Comparison of ENCODE assay signal across 8 cellular contexts in the genomic region with DNA sequence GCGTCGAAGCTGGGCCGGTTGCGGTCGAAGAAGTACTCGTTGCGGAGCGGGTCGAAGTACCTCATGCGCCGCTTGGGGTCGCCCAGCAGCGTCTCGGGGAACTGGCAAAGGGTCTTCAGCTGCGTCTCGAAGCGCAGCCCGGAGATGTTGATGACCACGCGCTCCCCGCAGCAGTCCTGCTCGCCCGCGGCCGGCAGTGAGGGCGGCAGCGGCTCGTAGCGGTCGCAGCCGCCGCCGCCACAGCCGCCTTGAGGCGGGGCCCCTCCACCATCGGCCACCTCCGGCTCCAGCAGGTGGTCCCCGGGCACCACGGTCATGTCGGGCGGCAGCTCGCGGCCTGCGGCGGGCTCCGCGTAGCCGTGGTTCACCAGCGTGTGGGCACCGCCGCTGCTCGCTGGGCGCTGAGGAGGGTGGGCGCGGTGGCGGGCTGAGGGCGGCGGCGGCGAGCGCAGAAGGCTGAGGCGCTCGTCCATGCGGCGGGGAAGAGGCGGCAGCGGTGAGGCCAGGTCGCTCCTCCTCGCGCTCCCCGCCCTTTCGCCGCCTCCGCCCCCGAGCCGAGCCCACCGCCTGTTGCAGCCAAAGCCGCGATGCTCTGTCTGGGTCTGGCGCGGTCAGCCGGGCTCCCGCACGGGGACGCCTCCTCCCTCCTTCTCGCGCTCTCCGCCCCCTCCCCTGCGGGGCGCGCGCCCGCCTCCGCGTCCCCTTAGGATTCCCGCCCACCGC. TPM values are rescaled to one million over a fixed set of nuclear protein-coding genes. Genes with fewer than 3 reads are reported as not detected.
A peak's percentile ranks its signal among the peaks of the same experiment; 100 is the strongest.
DNase-seq lines count a peak whose midpoint lies in the region; ATAC-seq and TF ChIP-seq lines count a peak whose summit lies in the region.

A gene (minus strand): TSS at position 604 of the 723 bp plus-strand sequence. CDS start 131 bp downstream, at position 473.

- no peaks in the 10 kb centered on the region for H3K4me1 ChIP-seq in endodermal cell (ENCODE audit: control insufficient read depth, insufficient read depth, low read length)

- ATAC-seq in activated CD8-positive, alpha-beta T cell treated with anti-CD3 and anti-CD28 coated beads for 36 hours = peak; percentile 28
- ATAC-seq in stimulated activated naive CD8-positive, alpha-beta T cell treated with anti-CD3 and anti-CD28 coated beads, Interleukin-15, amount 100 ng/mL, for 72 hours = peak; percentile 51
- ATAC-seq in HG03139 (IDR thresholded peaks at IDR 0.05; ENCODE audit: unreplicated experiment) = no peak

- DNase-seq in NCI-H1105 (lab: John Stamatoyannopoulos, UW) (peak; percentile 54), endodermal cell (peak; percentile 92), NCI-H2029 (lab: John Stamatoyannopoulos, UW) (no peak)
- peak; percentile 74 for DNase-seq in activated CD8-positive, alpha-beta T cell treated with anti-CD3 and anti-CD28 coated beads for 36 hours
- peak; percentile 72 to 76 for DNase-seq in stimulated activated naive CD8-positive, alpha-beta T cell treated with anti-CD3 and anti-CD28 coated beads, Interleukin-15, amount 100 ng/mL, for 72 hours

- no peaks in the 10 kb centered on the region for H3F3A ChIP-seq in neural cell (ENCODE audit: insufficient read depth, low read length, poor library complexity, severe bottlenecking)

- H3K36me3 ChIP-seq in endodermal cell (ENCODE audit: control insufficient read depth, insufficient read depth, low read length) (no peaks in the 10 kb centered on the region), neural cell (ENCODE audit: insufficient read depth, low read length) (no peaks in the 10 kb centered on the region)

- POLR2A ChIA-PET in activated CD8-positive, alpha-beta T cell treated with anti-CD3 and anti-CD28 coated beads for 36 hours (lab: Charles Lee) = interaction anchor here (1.0 to 6.2 kb wide), 15 partner anchors 9 to 336 kb away, joined by 3 to 88 read pairs (median 8); no protein-coding TSS in a partner anchor

- TF ChIP-seq POLR2A in GM15510 (IDR thresholded peaks at IDR 0.05; ENCODE audit: borderline replicate concordance, extremely low read depth, insufficient read length) = peak; percentile 44

- H3K4me3 Mint-ChIP-seq in activated CD8-positive, alpha-beta T cell treated with anti-CD3 and anti-CD28 coated beads for 36 hours = peak within 1 kb of the TSS; percentile 100
- H3K4me3 Mint-ChIP-seq in endodermal cell = peak within 1 kb of the TSS; percentile 54
- H3K4me3 Mint-ChIP-seq in stimulated activated naive CD8-positive, alpha-beta T cell treated with anti-CD3 and anti-CD28 coated beads, Interleukin-15, amount 100 ng/mL, for 72 hours = peak within 1 kb of the TSS; percentile 93 to 99

- H3K4me3 ChIP-seq in endodermal cell (ENCODE audit: low read length) = peak within 1 kb of the TSS; percentile 64
- H3K4me3 ChIP-seq in neural cell (ENCODE audit: low read length) = peak within 1 kb of the TSS; percentile 73

- 1% methylated on average over 52 to 97 of the region's 97 CpGs for WGBS in endodermal cell (ENCODE audit: insufficient coverage in 1 of 2, insufficient read length in 1 of 2), 2 experiments

- peaks cover 26% of the 10 kb centered on the region for H3K79me2 ChIP-seq in neural cell (replicated peaks; ENCODE audit: insufficient read depth, low read length)

- no peaks in the 10 kb centered on the region for H3K27me3 Mint-ChIP-seq in activated CD8-positive, alpha-beta T cell treated with anti-CD3 and anti-CD28 coated beads for 36 hours
- H3K27me3 Mint-ChIP-seq in endodermal cell (ENCODE audit: insufficient read depth) = peaks cover 90% of the 10 kb centered on the region
- no peaks in the 10 kb centered on the region for H3K27me3 Mint-ChIP-seq in stimulated activated naive CD8-positive, alpha-beta T cell treated with anti-CD3 and anti-CD28 coated beads, Interleukin-15, amount 100 ng/mL, for 72 hours

- H3K9ac ChIP-seq in endodermal cell (ENCODE audit: extremely low read depth, low read length, poor library complexity, severe bottlenecking) (no peak within 1 kb of the TSS), neural cell (ENCODE audit: low read length) (peak within 1 kb of the TSS; percentile 70)

- H3K27me3 ChIP-seq in endodermal cell (ENCODE audit: control insufficient read depth, insufficient read depth, low read length, poor library complexity, severe bottlenecking) (peaks cover 84% of the 10 kb centered on the region), neural cell (ENCODE audit: insufficient read depth, low read depth, low read length) (peaks cover 9% of the 10 kb centered on the region)

- intact Hi-C loops in activated CD8-positive, alpha-beta T cell treated with anti-CD3 and anti-CD28 coated beads for 36 hours (cut with micrococcal nuclease) = loop anchor here (5.0 to 10.0 kb wide), 2 partner anchors 200 to 543 kb away; a partner anchor contains a TSS

- CTCF ChIA-PET in activated CD8-positive, alpha-beta T cell treated with anti-CD3 and anti-CD28 coated beads for 36 hours (lab: Charles Lee) = interaction anchor here (0.9 to 5.1 kb wide), 19 partner anchors 9 to 200 kb away, joined by 3 to 36 read pairs (median 4); no protein-coding TSS in a partner anchor

- H3K27ac ChIP-seq in endodermal cell (ENCODE audit: low read depth, low read length) (no peak within 1 kb of the TSS), neural cell (ENCODE audit: low read length) (peak within 1 kb of the TSS; percentile 50)

- peak; percentile 61 for TF ChIP-seq RAD21 in neural cell (conservative IDR thresholded peaks at IDR 0.05)

- TF ChIP-seq CTCF in activated CD8-positive, alpha-beta T cell treated with anti-CD3 and anti-CD28 coated beads for 36 hours (IDR thresholded peaks at IDR 0.05) = peak; percentile 47
- peak; percentile 55 for TF ChIP-seq CTCF in endodermal cell (conservative IDR thresholded peaks at IDR 0.05)
- peak; percentile 69 for TF ChIP-seq CTCF in neural cell (IDR thresholded peaks at IDR 0.05; ENCODE audit: poor library complexity, severe bottlenecking)

- H4K20me1 ChIP-seq in neural cell (ENCODE audit: insufficient read depth) = no peaks in the 10 kb centered on the region

- H3K4me2 ChIP-seq in neural cell (ENCODE audit: low read length) = peak within 1 kb of the TSS; percentile 93

- no peaks in the 10 kb centered on the region for H3K9me3 Mint-ChIP-seq in activated CD8-positive, alpha-beta T cell treated with anti-CD3 and anti-CD28 coated beads for 36 hours
- peaks cover 7% of the 10 kb centered on the region for H3K9me3 Mint-ChIP-seq in endodermal cell
- no peaks in the 10 kb centered on the region for H3K9me3 Mint-ChIP-seq in stimulated activated naive CD8-positive, alpha-beta T cell treated with anti-CD3 and anti-CD28 coated beads, Interleukin-15, amount 100 ng/mL, for 72 hours

- peak within 1 kb of the TSS; percentile 30 for H2AFZ ChIP-seq in neural cell (ENCODE audit: low read depth, low read length)

- H3K27ac Mint-ChIP-seq in activated CD8-positive, alpha-beta T cell treated with anti-CD3 and anti-CD28 coated beads for 36 hours = peak within 1 kb of the TSS; percentile 98
- H3K27ac Mint-ChIP-seq in endodermal cell = no peak within 1 kb of the TSS
- H3K27ac Mint-ChIP-seq in stimulated activated naive CD8-positive, alpha-beta T cell treated with anti-CD3 and anti-CD28 coated beads, Interleukin-15, amount 100 ng/mL, for 72 hours = peak within 1 kb of the TSS; percentile 97 to 99

- TF ChIP-seq EP300 in neural cell (conservative IDR thresholded peaks at IDR 0.05; ENCODE audit: poor library complexity, severe bottlenecking) = peak; percentile 25

- no peaks in the 10 kb centered on the region for H3K9me2 ChIP-seq in neural cell (ENCODE audit: insufficient read depth, low read length)

- H3K9me3 ChIP-seq in endodermal cell (ENCODE audit: control insufficient read depth, low read length) = peaks cover 6% of the 10 kb centered on the region
- no peaks in the 10 kb centered on the region for H3K9me3 ChIP-seq in neural cell (ENCODE audit: low read length)

- peaks cover 30% of the 10 kb centered on the region for H3K4me1 Mint-ChIP-seq in activated CD8-positive, alpha-beta T cell treated with anti-CD3 and anti-CD28 coated beads for 36 hours (ENCODE audit: low read depth)
- H3K4me1 Mint-ChIP-seq in endodermal cell = no peaks in the 10 kb centered on the region
- peaks cover 30% of the 10 kb centered on the region for H3K4me1 Mint-ChIP-seq in stimulated activated naive CD8-positive, alpha-beta T cell treated with anti-CD3 and anti-CD28 coated beads, Interleukin-15, amount 100 ng/mL, for 72 hours

- peaks cover 11% of the 10 kb centered on the region for H3K36me3 Mint-ChIP-seq in activated CD8-positive, alpha-beta T cell treated with anti-CD3 and anti-CD28 coated beads for 36 hours (ENCODE audit: low read depth)
- H3K36me3 Mint-ChIP-seq in endodermal cell (ENCODE audit: low read depth) = no peaks in the 10 kb centered on the region

TF ChIP-seq in neural cell, 6 proteins besides CTCF, POLR2A, EP300 and RAD21 (continues in another document):
- TF ChIP-seq MXI1 (conservative IDR thresholded peaks at IDR 0.05; ENCODE audit: poor library complexity, severe bottlenecking) (peak; percentile 75), POLR2AphosphoS5 (IDR thresholded peaks at IDR 0.05) (peak; percentile 57)
- TF ChIP-seq, protein P1, sequence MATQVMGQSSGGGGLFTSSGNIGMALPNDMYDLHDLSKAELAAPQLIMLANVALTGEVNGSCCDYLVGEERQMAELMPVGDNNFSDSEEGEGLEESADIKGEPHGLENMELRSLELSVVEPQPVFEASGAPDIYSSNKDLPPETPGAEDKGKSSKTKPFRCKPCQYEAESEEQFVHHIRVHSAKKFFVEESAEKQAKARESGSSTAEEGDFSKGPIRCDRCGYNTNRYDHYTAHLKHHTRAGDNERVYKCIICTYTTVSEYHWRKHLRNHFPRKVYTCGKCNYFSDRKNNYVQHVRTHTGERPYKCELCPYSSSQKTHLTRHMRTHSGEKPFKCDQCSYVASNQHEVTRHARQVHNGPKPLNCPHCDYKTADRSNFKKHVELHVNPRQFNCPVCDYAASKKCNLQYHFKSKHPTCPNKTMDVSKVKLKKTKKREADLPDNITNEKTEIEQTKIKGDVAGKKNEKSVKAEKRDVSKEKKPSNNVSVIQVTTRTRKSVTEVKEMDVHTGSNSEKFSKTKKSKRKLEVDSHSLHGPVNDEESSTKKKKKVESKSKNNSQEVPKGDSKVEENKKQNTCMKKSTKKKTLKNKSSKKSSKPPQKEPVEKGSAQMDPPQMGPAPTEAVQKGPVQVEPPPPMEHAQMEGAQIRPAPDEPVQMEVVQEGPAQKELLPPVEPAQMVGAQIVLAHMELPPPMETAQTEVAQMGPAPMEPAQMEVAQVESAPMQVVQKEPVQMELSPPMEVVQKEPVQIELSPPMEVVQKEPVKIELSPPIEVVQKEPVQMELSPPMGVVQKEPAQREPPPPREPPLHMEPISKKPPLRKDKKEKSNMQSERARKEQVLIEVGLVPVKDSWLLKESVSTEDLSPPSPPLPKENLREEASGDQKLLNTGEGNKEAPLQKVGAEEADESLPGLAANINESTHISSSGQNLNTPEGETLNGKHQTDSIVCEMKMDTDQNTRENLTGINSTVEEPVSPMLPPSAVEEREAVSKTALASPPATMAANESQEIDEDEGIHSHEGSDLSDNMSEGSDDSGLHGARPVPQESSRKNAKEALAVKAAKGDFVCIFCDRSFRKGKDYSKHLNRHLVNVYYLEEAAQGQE (IDR thresholded peaks at IDR 0.05; ENCODE audit: borderline replicate concordance) = no peak

RNA-seq across cellular contexts. Expression of the gene that starts here (rescaled TPM):
- total RNA-seq in activated CD8-positive, alpha-beta T cell treated with anti-CD3 and anti-CD28 coated beads for 36 hours = 10 to 100 TPM; 15.5 to 16.2 TPM
- total RNA-seq in endodermal cell = under 1 TPM; 0.20 to 0.27 TPM
- 1.2 TPM for polyA plus RNA-seq in endodermal cell (2013, experiment 1 of 2)
- 1.5 TPM for polyA plus RNA-seq in endodermal cell (2013, experiment 2 of 2)
- 5.4 and 5.6 TPM in 2 replicates for polyA plus RNA-seq in neural cell
- polyA minus RNA-seq in neural cell = 26.7 and 27.3 TPM in 2 replicates

Comparison
In these comparisons a context has a peak if more than half of its experiments do, and no peak if none do; other contexts are left out.
1. RNA of the gene that starts here (total RNA-seq): 15.5 to 16.2 TPM in activated CD8-positive, alpha-beta T cell treated with anti-CD3 and anti-CD28 coated beads for 36 hours; 0.20 to 0.27 TPM in endodermal cell; every median in the first group is over 10 times any median in the second.
2. Peak in every context shown above with its lines, with median percentiles within 50 percentile points of each other: H3K4me3 Mint-ChIP-seq and CTCF ChIP-seq.